ENCODE assay signal across 18 cellular contexts in the genomic region with DNA sequence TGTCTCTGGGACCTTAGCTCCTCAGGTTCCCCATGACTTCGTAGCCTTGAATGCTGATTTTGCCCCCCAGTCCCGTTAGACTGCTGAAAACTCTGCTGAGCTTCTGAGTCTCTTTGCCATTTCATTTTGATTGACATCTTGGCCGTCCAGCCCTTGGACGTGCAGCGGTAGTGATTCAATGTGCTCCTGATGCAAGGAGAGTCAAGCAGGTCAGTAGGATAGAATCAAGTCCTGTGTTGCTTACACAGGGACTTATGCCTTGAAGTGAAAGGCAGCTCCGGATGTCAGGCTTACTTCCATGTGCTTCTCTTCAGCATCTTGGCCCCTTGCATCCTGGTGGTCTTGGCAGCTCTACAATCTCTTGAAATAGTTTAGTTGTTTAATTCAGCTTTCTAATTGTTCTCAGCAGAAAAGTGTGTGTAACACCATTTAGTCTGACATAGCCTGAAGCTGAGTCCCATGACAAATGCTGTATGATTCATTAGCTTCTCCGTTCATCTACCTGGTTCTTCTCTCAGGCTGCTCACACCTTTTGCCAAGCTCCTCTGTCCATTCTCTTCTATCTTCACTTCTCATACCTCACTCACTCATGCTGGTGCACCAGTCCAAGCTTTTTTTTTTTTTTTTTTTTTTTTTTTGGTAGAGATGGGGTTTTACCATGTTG.
A peak's percentile ranks its signal among the peaks of the same experiment; 100 is the strongest.
DNase-seq lines count a peak whose midpoint lies in the region; ATAC-seq and TF ChIP-seq lines count a peak whose summit lies in the region.
"Had no signal": no experiment of that assay in that cellular context is flagged by ENCODE, and none has a peak within 500 bp of the region (broad histone marks: within the 10 kb centered on the region; RNA-seq: fewer than 3 reads in every experiment).

No MANE protein-coding gene starts in this region.

- in situ Hi-C loops in mammary epithelial cell (cut with MboI; ENCODE audit: low sequenced_read_pairs in 2 of 2) = no loop called here

- no peak for TF ChIP-seq CTCF in HEK293 (tag by site-specific recombination; IDR thresholded peaks at IDR 0.05)
- no peak for TF ChIP-seq CTCF in mammary epithelial cell (conservative IDR thresholded peaks at IDR 0.05 in 1 of 2, IDR thresholded peaks at IDR 0.05 in 1 of 2; ENCODE audit: extremely low read depth in 1 of 2, insufficient read depth in 1 of 2, low read depth in 1 of 2, low read length in 2 of 2)
- TF ChIP-seq CTCF in nephron (IDR thresholded peaks at IDR 0.05; ENCODE audit: unreplicated experiment in 3 of 3) = no peak

- no peak overlapping the region for H3K9ac ChIP-seq in mammary epithelial cell (ENCODE audit: insufficient read depth, low read length)
- H3K9ac ChIP-seq: GM23248, KMS-11 had no signal

- peak overlapping the region; percentile 14 for H3K4me2 ChIP-seq in mammary epithelial cell (ENCODE audit: insufficient read depth, low read depth, low read length)
- H3K4me2 ChIP-seq: KMS-11 had no signal

- no peaks in the 10 kb centered on the region for H3K4me1 Mint-ChIP-seq in activated naive CD4-positive, alpha-beta T cell treated with anti-CD3 and anti-CD28 coated beads, Interleukin-2, amount 50 U/mL, for 24 hours
- H3K4me1 Mint-ChIP-seq in activated naive CD4-positive, alpha-beta T cell treated with anti-CD3 and anti-CD28 coated beads for 36 hours (ENCODE audit: low read depth) = peaks cover 5% of the 10 kb centered on the region
- H3K4me1 Mint-ChIP-seq in nephron = peaks cover 20% of the 10 kb centered on the region
- H3K4me1 Mint-ChIP-seq: B cell had no signal

- H3K9me3 ChIP-seq in HEK293 (ENCODE audit: control insufficient read depth, insufficient read depth, low read depth, low read length) = no peaks in the 10 kb centered on the region
- H3K9me3 ChIP-seq in mammary epithelial cell (replicated peaks; ENCODE audit: insufficient read depth, low read length) = peaks cover 3% of the 10 kb centered on the region

- no peaks in the 10 kb centered on the region for H3K36me3 ChIP-seq in HEK293 (ENCODE audit: control insufficient read depth in 2 of 2, insufficient read depth in 1 of 2, low read length in 2 of 2)
- H3K36me3 ChIP-seq in mammary epithelial cell (ENCODE audit: insufficient read depth, low read length) = no peaks in the 10 kb centered on the region

- H3K27ac ChIP-seq in HEK293 (ENCODE audit: extremely low read depth, low read depth, low read length) = no peak overlapping the region
- no peak overlapping the region for H3K27ac ChIP-seq in mammary epithelial cell (ENCODE audit: insufficient read depth, low read depth, low read length)
- H3K27ac ChIP-seq: GM23248, KMS-11 had no signal

- H3K27me3 Mint-ChIP-seq in activated naive CD4-positive, alpha-beta T cell treated with anti-CD3 and anti-CD28 coated beads, Interleukin-2, amount 50 U/mL, for 24 hours = no peaks in the 10 kb centered on the region
- H3K27me3 Mint-ChIP-seq in activated naive CD4-positive, alpha-beta T cell treated with anti-CD3 and anti-CD28 coated beads for 36 hours (ENCODE audit: low read depth) = no peaks in the 10 kb centered on the region
- no peaks in the 10 kb centered on the region for H3K27me3 Mint-ChIP-seq in nephron (ENCODE audit: low read depth)
- H3K27me3 Mint-ChIP-seq: B cell had no signal

- H4K20me1 ChIP-seq in mammary epithelial cell (ENCODE audit: insufficient read depth, low read length) = no peaks in the 10 kb centered on the region

- intact Hi-C loops in activated naive CD4-positive, alpha-beta T cell treated with anti-CD3 and anti-CD28 coated beads for 36 hours (cut with micrococcal nuclease) = no loop called here
- intact Hi-C loops in mammary epithelial cell (cut with micrococcal nuclease) = loop anchor here (2.0 kb wide), 1 partner anchor 38 kb away; no protein-coding TSS in a partner anchor

- no TSS peak for BruUV-seq in mammary epithelial cell (replicated peaks; lab: Mats Ljungman, UMichigan)

- H3K4me3 Mint-ChIP-seq in activated naive CD4-positive, alpha-beta T cell treated with anti-CD3 and anti-CD28 coated beads, Interleukin-2, amount 50 U/mL, for 24 hours = no peak overlapping the region
- no peak overlapping the region for H3K4me3 Mint-ChIP-seq in activated naive CD4-positive, alpha-beta T cell treated with anti-CD3 and anti-CD28 coated beads for 36 hours
- no peak overlapping the region for H3K4me3 Mint-ChIP-seq in nephron
- H3K4me3 Mint-ChIP-seq: B cell had no signal

- dilution Hi-C loops in mammary epithelial cell (cut with HindIII; ENCODE audit: low sequenced_read_pairs) = no loop called here

- H3K79me2 ChIP-seq in mammary epithelial cell (ENCODE audit: insufficient read depth, low read length) = no peaks in the 10 kb centered on the region

- CTCF ChIA-PET in activated naive CD4-positive, alpha-beta T cell treated with anti-CD3 and anti-CD28 coated beads for 36 hours (lab: Charles Lee) = interaction anchor here (0.9 to 1.7 kb wide), 4 partner anchors 10 to 230 kb away, joined by 5 to 8 read pairs (median 5); no protein-coding TSS in a partner anchor
- CTCF ChIA-PET in HEK293 (lab: Yijun Ruan, JAX) = interaction anchor here (0.7 to 2.6 kb wide), 2 partner anchors 14 to 24 kb away, joined by 3 to 16 read pairs; no protein-coding TSS in a partner anchor
- CTCF ChIA-PET in mammary epithelial cell (lab: Charles Lee; ENCODE audit: low non-redundant PET) = interaction anchor here (0.6 kb wide), 1 partner anchor 612 kb away, joined by 3 read pairs; no protein-coding TSS in a partner anchor

- peak overlapping the region; percentile 51 for H3K27ac Mint-ChIP-seq in activated naive CD4-positive, alpha-beta T cell treated with anti-CD3 and anti-CD28 coated beads, Interleukin-2, amount 50 U/mL, for 24 hours
- no peak overlapping the region for H3K27ac Mint-ChIP-seq in activated naive CD4-positive, alpha-beta T cell treated with anti-CD3 and anti-CD28 coated beads for 36 hours
- H3K27ac Mint-ChIP-seq in nephron = peak overlapping the region in 2 of 3 experiments; percentile 19 to 79
- H3K27ac Mint-ChIP-seq: B cell had no signal

- POLR2A ChIA-PET in HEK293 (lab: Yijun Ruan, JAX) = no interaction called here

- peak overlapping the region; percentile 4 for H2AFZ ChIP-seq in mammary epithelial cell (ENCODE audit: low read depth, low read length)
- H2AFZ ChIP-seq: GM23248 had no signal

- no peaks in the 10 kb centered on the region for H3K4me1 ChIP-seq in HEK293 (ENCODE audit: control insufficient read depth, insufficient read depth, low read length)
- peaks cover 23% of the 10 kb centered on the region for H3K4me1 ChIP-seq in mammary epithelial cell (ENCODE audit: insufficient read depth, low read length)

- no peak for DNase-seq in activated naive CD4-positive, alpha-beta T cell treated with anti-CD3 and anti-CD28 coated beads for 36 hours
- DNase-seq in mammary epithelial cell = peak; percentile 77
- no peak for DNase-seq in stimulated activated CD4-positive, alpha-beta T cell treated with anti-CD3 and anti-CD28 coated beads, Interleukin-1b, Interleukin-23, amount 100 ng/mL, for 48 hours
- no peak for DNase-seq in EL
- DNase-seq: DMS 273 treated with DMSO at 0.1 percent for 48 hours, DND-41, GM23248, NCI-H1436, NCI-H1930, NCI-H226, NCI-H524 had no signal

- H3K4me3 ChIP-seq in HEK293 (ENCODE audit: low read depth, low read length) (no peak overlapping the region), mammary epithelial cell (replicated peaks in 1 of 3; ENCODE audit: insufficient read depth in 1 of 3, low read depth in 2 of 3, low read length in 3 of 3) (no peak overlapping the region)
- H3K4me3 ChIP-seq: GM23248 had no signal

- peaks cover 33% of the 10 kb centered on the region for H3K36me3 Mint-ChIP-seq in activated naive CD4-positive, alpha-beta T cell treated with anti-CD3 and anti-CD28 coated beads, Interleukin-2, amount 50 U/mL, for 24 hours
- peaks cover 62% of the 10 kb centered on the region for H3K36me3 Mint-ChIP-seq in activated naive CD4-positive, alpha-beta T cell treated with anti-CD3 and anti-CD28 coated beads for 36 hours (ENCODE audit: low read depth)
- peaks cover 11% of the 10 kb centered on the region for H3K36me3 Mint-ChIP-seq in nephron (ENCODE audit: low read depth)

- peaks cover 9% of the 10 kb centered on the region for H3K9me3 Mint-ChIP-seq in activated naive CD4-positive, alpha-beta T cell treated with anti-CD3 and anti-CD28 coated beads, Interleukin-2, amount 50 U/mL, for 24 hours
- H3K9me3 Mint-ChIP-seq in activated naive CD4-positive, alpha-beta T cell treated with anti-CD3 and anti-CD28 coated beads for 36 hours = peaks cover 7% of the 10 kb centered on the region
- peaks cover 10% of the 10 kb centered on the region for H3K9me3 Mint-ChIP-seq in nephron

- H3K27me3 ChIP-seq in mammary epithelial cell (ENCODE audit: insufficient read depth, low read length) = no peaks in the 10 kb centered on the region

- 61% methylated on average over 5 of the region's 7 CpGs for WGBS in mammary epithelial cell (ENCODE audit: low coverage, missing lambda C conversion rate)

- no peak for ATAC-seq in GM19455 (IDR thresholded peaks at IDR 0.05; ENCODE audit: unreplicated experiment)
- ATAC-seq: Right ventricle myocardium inferior had no signal

TF ChIP-seq in HEK293, 187 proteins besides CTCF, POLR2A, EP300 and RAD21:
- TF ChIP-seq, protein P1, sequence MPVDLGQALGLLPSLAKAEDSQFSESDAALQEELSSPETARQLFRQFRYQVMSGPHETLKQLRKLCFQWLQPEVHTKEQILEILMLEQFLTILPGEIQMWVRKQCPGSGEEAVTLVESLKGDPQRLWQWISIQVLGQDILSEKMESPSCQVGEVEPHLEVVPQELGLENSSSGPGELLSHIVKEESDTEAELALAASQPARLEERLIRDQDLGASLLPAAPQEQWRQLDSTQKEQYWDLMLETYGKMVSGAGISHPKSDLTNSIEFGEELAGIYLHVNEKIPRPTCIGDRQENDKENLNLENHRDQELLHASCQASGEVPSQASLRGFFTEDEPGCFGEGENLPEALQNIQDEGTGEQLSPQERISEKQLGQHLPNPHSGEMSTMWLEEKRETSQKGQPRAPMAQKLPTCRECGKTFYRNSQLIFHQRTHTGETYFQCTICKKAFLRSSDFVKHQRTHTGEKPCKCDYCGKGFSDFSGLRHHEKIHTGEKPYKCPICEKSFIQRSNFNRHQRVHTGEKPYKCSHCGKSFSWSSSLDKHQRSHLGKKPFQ (tag by site-specific recombination; IDR thresholded peaks at IDR 0.05) = no peak
- TF ChIP-seq, protein P2, sequence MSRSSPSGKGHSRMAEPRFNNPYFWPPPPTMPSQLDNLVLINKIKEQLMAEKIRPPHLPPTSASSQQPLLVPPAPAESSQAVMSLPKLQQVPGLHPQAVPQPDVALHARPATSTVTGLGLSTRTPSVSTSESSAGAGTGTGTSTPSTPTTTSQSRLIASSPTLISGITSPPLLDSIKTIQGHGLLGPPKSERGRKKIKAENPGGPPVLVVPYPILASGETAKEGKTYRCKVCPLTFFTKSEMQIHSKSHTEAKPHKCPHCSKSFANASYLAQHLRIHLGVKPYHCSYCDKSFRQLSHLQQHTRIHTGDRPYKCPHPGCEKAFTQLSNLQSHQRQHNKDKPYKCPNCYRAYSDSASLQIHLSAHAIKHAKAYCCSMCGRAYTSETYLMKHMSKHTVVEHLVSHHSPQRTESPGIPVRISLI (tag by site-specific recombination; IDR thresholded peaks at IDR 0.05) = 0 out of 2 replicates have a peak, but pooled peaks have one; percentile 25
